In genomic region chr19:412356-413355, GRCh38 we compare ENCODE assay signal across 15 cellular contexts. TPM values are rescaled to one million over a fixed set of nuclear protein-coding genes. Genes with fewer than 3 reads are reported as not detected.
A peak's percentile ranks its signal among the peaks of the same experiment; 100 is the strongest.
DNase-seq lines count a peak whose midpoint lies in the region; ATAC-seq and TF ChIP-seq lines count a peak whose summit lies in the region.
"Had no signal": no experiment of that assay in that cellular context is flagged by ENCODE, and none has a peak within 500 bp of the region (broad histone marks: within the 10 kb centered on the region; RNA-seq: fewer than 3 reads in every experiment).

No MANE protein-coding gene starts in this region.

- peak; percentile 27 for DNase-seq in Right ventricle myocardium superior
- no peak for DNase-seq in cardiac septum (ENCODE audit: low spot score)
- DNase-seq in Panc1 (ENCODE audit: low read depth, low spot score), result no peak
- peak; percentile 84 for DNase-seq in iPS-NIHi7 (ENCODE audit: extremely low spot score)
- peak; percentile 24 to 67 for DNase-seq in aorta
- no peak for DNase-seq in NCI-H1694 (lab: John Stamatoyannopoulos, UW)
- DNase-seq in GM03348 (ENCODE audit: low spot score), result no peak
- DNase-seq in ACHN, result no peak
- DNase-seq: activated naive CD4-positive, alpha-beta T cell treated with Interleukin-2 at 50 U/mL for 16 hours; mammary epithelial cell; NCI-H2081 treated with DMSO at 0.1 percent for 48 hours; stimulated activated naive B cell treated with anti-CD40 and anti-IgM and Interleukin-4, amounts not matched to agents 10 μg/mL and 1 μg/mL and 100 μg/mL, for 72 hours; transverse colon had no signal

- H3K36me3 ChIP-seq in Panc1 (ENCODE audit: control insufficient read depth, insufficient read depth, low read length), result no peaks in the 10 kb centered on the region
- no peaks in the 10 kb centered on the region for H3K36me3 ChIP-seq in aorta (ENCODE audit: control insufficient read depth in 1 of 2, insufficient read depth in 2 of 2, low read length in 1 of 2)
- H3K36me3 ChIP-seq: neutrophil, transverse colon had no signal

- H3K4me1 ChIP-seq in Panc1 (ENCODE audit: control insufficient read depth, insufficient read depth, low read length), result peaks cover 10% of the 10 kb centered on the region
- H3K4me1 ChIP-seq in aorta (ENCODE audit: control insufficient read depth in 1 of 2, insufficient read depth in 2 of 2, low read length in 2 of 2), result no peaks in the 10 kb centered on the region

- WGBS in aorta, 2 donors, result 52 to 55% methylated on average over 30 to 36 of the region's 36 CpGs

- in situ Hi-C loops in Panc1 (cut with HindIII; ENCODE audit: low pct_unique_long_range_greater_than_20kb, low sequenced_read_pairs) (no loop called here), ACHN (cut with HindIII; ENCODE audit: low pct_ligation_motif_present, low pct_unique_long_range_greater_than_20kb, low sequenced_read_pairs) (no loop called here)

- no peak for TF ChIP-seq CTCF in Panc1 (IDR thresholded peaks at IDR 0.05)

- H3K27ac ChIP-seq in Panc1 (ENCODE audit: low read length) (no peak overlapping the region), aorta (ENCODE audit: low read depth in 1 of 2, low read length in 2 of 2) (no peak overlapping the region)
- H3K27ac ChIP-seq: neutrophil, transverse colon, VCaP had no signal

- intact Hi-C loops in Right ventricle myocardium superior (cut with DNase I) (no loop called here), cardiac septum (cut with DNase I) (no loop called here), Panc1 (cut with micrococcal nuclease; ENCODE audit: unreplicated experiment) (no loop called here), aorta (cut with DNase I) (no loop called here)

- H3K27me3 ChIP-seq in Panc1 (ENCODE audit: control insufficient read depth, insufficient read depth, low read length) (no peaks in the 10 kb centered on the region), aorta (ENCODE audit: control insufficient read depth in 1 of 2, insufficient read depth in 2 of 2, low read length in 1 of 2) (no peaks in the 10 kb centered on the region)

- POLR2A ChIA-PET in Panc1 (lab: Charles Lee), result no interaction called here

- no peak overlapping the region for H3K4me3 ChIP-seq in Panc1 (ENCODE audit: low read depth in 2 of 2, low read length in 2 of 2)
- H3K4me3 ChIP-seq in aorta (ENCODE audit: low read length in 2 of 2), result no peak overlapping the region
- H3K4me3 ChIP-seq: transverse colon had no signal

- H3K9me3 ChIP-seq in Panc1 (ENCODE audit: control insufficient read depth, insufficient read depth, low read depth, low read length) (no peaks in the 10 kb centered on the region), aorta (ENCODE audit: control insufficient read depth, low read length) (no peaks in the 10 kb centered on the region)
- H3K9me3 ChIP-seq: neutrophil, transverse colon had no signal

- no TSS peak for BruUV-seq in Panc1 (replicated peaks; lab: Mats Ljungman, UMichigan)

- CTCF ChIA-PET in Panc1 (lab: Charles Lee), result interaction anchor here (0.5 kb wide), 1 partner anchor 120 kb away, joined by 4 read pairs; no protein-coding TSS in a partner anchor

- ATAC-seq in Right ventricle myocardium superior (ENCODE audit: poor library complexity), result no peak
- peak; percentile 49 for ATAC-seq in Panc1
- ATAC-seq in aorta (ENCODE audit: low FRiP score), result no peak
- ATAC-seq: stimulated activated naive B cell treated with anti-CD40 and anti-IgM and Interleukin-4, amounts not matched to agents 10 μg/mL and 1 μg/mL and 100 μg/mL, for 72 hours had no signal

RNA-seq across cellular contexts. Expression of gene C2CD4C, which starts 3.7 kb away (rescaled TPM):
- 1.7 TPM for total RNA-seq in Right ventricle myocardium superior
- total RNA-seq in cardiac septum, result 2.7 TPM
- 13.6 TPM for total RNA-seq in Panc1 (2021; ENCODE audit: unreplicated experiment)
- 29.2 TPM for polyA plus RNA-seq in Panc1 (2012; ENCODE audit: insufficient read length)
- 1 to 10 TPM in 1 of 2 donors, under 1 TPM in 1; 0.88 to 1.1 TPM for total RNA-seq in aorta
- polyA plus RNA-seq in aorta, result not detected

RNA-seq across cellular contexts. Expression of gene SHC2, which starts 48.2 kb away (rescaled TPM):
- total RNA-seq in Right ventricle myocardium superior (8.8 TPM), cardiac septum (16.8 TPM), Panc1 (2021; ENCODE audit: unreplicated experiment) (6.7 TPM), aorta (10 to 100 TPM in 1 of 2 donors, 1 to 10 TPM in 1; 9.7 to 31.4 TPM)
- 26.8 TPM for polyA plus RNA-seq in Panc1 (2012; ENCODE audit: insufficient read length)
- 10 to 100 TPM in 1 of 2 donors, 1 to 10 TPM in 1; 7.3 to 10.9 TPM for polyA plus RNA-seq in aorta

Comparison
In these comparisons a context has a peak if more than half of its experiments do, and no peak if none do; other contexts are left out.
1. DNase-seq: peak in Right ventricle myocardium superior (single experiment), iPS-NIHi7 (single experiment) and aorta (2 of 2); none in cardiac septum (single experiment), Panc1 (single experiment), NCI-H1694 (single experiment), GM03348 (single experiment) and ACHN (single experiment).